23 cellular contexts compared by ENCODE assay signal in the genomic region with DNA sequence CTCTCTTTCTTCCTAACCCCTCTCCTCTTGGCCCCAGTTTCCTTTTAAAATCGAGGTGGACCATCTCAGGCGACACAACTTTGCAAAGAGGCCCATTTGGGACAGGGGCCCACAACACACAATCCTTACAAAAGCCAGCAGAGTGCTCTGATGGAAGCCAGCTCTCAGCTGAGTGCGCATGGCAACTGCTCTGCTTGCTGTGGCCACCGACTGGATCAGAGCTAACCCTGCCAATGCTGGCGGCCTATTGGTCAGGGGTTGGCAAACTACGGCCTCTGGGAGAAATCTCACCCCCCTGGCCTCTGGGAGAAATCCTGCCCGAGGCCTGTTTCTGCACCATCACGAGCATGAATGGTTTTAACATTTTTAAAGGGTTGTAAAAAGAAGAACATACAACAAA. TPM values are rescaled to one million over a fixed set of nuclear protein-coding genes. Genes with fewer than 3 reads are reported as not detected.
"Had no signal": no experiment of that assay in that cellular context is flagged by ENCODE, and none has a peak within 500 bp of the region (broad histone marks: within the 10 kb centered on the region; RNA-seq: fewer than 3 reads in every experiment).

No MANE protein-coding gene starts in this region.

- H3K9me3 ChIP-seq: ascending aorta, body of pancreas, Peyer's patch had no signal

- H3K27ac ChIP-seq: ascending aorta, body of pancreas, Peyer's patch had no signal

- DNase-seq: activated CD4-positive, alpha-beta memory T cell treated with anti-CD3 and anti-CD28 coated beads for 36 hours; activated CD4-positive, alpha-beta T cell treated with anti-CD3 and anti-CD28 coated beads, Interleukin-2, amount 10 ng/mL, durations not matched to agents 24 days and 14 days; activated CD4-positive, CD25-positive, alpha-beta regulatory T cell treated with anti-CD3 and anti-CD28 coated beads, Interleukin-2, amount 50 U/mL, for 72 hours; activated CD8-positive, alpha-beta memory T cell treated with anti-CD3 and anti-CD28 coated beads for 24 hours; activated effector memory CD4-positive, alpha-beta T cell treated with anti-CD3 and anti-CD28 coated beads, Interleukin-2, amount 50 U/mL, for 16 hours; activated naive CD4-positive, alpha-beta T cell treated with Interleukin-2 at 50 U/mL for 16 hours; activated naive CD8-positive, alpha-beta T cell treated with anti-CD3 and anti-CD28 coated beads, Interleukin-2, amount 50 U/mL, for 24 hours; activated T-cell treated with anti-CD3 and anti-CD28 coated beads, Interleukin-2, amount 50 U/mL, for 4 hours; amniotic stem cell; body of pancreas; Karpas-422; NCI-H1105 treated with DMSO at 0.1 percent for 48 hours; NCI-H1436 treated with DMSO at 0.1 percent for 48 hours; NCI-H187 treated with DMSO at 0.1 percent for 48 hours; NCI-H2081 treated with DMSO at 0.1 percent for 48 hours; NCI-H446; NCI-H524; Peyer's patch; SHP77 treated with DMSO at 0.1 percent for 48 hours had no signal

- ATAC-seq: activated naive CD4-positive, alpha-beta T cell treated with anti-CD3 and anti-CD28 coated beads, Interleukin-2, amount 50 U/mL, for 72 hours; activated naive CD8-positive, alpha-beta T cell treated with anti-CD3 and anti-CD28 coated beads, Interleukin-2, amount 50 U/mL, for 24 hours; activated T-cell treated with anti-CD3 and anti-CD28 coated beads, Interleukin-2, amount 50 U/mL, for 4 hours; body of pancreas; WTC11 had no signal

- H3K4me3 ChIP-seq: ascending aorta, body of pancreas, Peyer's patch had no signal

- H3K27me3 ChIP-seq: ascending aorta, body of pancreas, Peyer's patch had no signal

- H3K4me1 ChIP-seq: ascending aorta, body of pancreas, Peyer's patch had no signal

RNA-seq across cellular contexts. Expression of a gene that starts 55.0 kb away (rescaled TPM):
- total RNA-seq: SK-MEL-5 had no signal
